In the genomic region with DNA sequence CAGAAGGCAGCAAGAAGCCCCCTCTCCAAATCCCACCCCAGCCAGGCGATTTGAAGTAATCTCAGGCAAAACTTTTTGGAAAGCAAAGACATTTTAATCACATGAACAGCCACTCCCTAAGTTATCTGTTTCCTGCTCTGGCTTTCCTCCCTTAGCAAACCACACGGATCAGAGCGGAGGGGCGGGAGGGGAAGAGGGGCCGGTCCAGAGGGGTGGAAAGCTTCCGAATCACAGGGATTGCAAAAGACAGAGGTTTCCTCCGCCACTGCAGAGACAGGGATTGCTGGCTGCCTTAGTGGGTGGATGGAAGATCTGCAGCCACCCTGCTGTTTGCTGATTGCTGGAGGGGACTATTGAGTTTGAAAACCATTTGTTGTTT, we compare ENCODE assay signal across 9 cellular contexts. TPM values are rescaled to one million over a fixed set of nuclear protein-coding genes. Genes with fewer than 3 reads are reported as not detected.
DNase-seq lines count a peak whose midpoint lies in the region; ATAC-seq and TF ChIP-seq lines count a peak whose summit lies in the region.
"Had no signal": no experiment of that assay in that cellular context is flagged by ENCODE, and none has a peak within 500 bp of the region (broad histone marks: within the 10 kb centered on the region; RNA-seq: fewer than 3 reads in every experiment).

No MANE protein-coding gene starts in this region.

- intact Hi-C loops in left ventricle myocardium superior (cut with micrococcal nuclease) = no loop called here
- intact Hi-C loops in sciatic nerve (cut with DNase I) = no loop called here

- no peaks in the 10 kb centered on the region for H3K9me2 ChIP-seq in GM23248 (ENCODE audit: insufficient read depth)

- H3K27ac ChIP-seq in GM23248 (peak overlapping the region; percentile 57), substantia nigra (ENCODE audit: low read depth, low read length, poor library complexity, severe bottlenecking) (no peak overlapping the region)

- H3K4me2 ChIP-seq in GM23248 (ENCODE audit: unreplicated experiment) = peak overlapping the region; percentile 62

- no peak overlapping the region for H2AFZ ChIP-seq in GM23248

- H3K4me1 ChIP-seq in GM23248 (ENCODE audit: insufficient read depth) = peaks cover 84% of the 10 kb centered on the region

- H3K36me3 ChIP-seq in GM23248 (ENCODE audit: low read depth) = 0 out of 2 replicates have a peak, but pooled peaks cover 3% of the 10 kb centered on the region

- ATAC-seq in left ventricle myocardium superior = peak; percentile 54
- ATAC-seq in sciatic nerve = peak; percentile 64

- peak; percentile 88 for DNase-seq in GM23248
- DNase-seq in amniotic epithelial cell (ENCODE audit: low read depth) = peak; percentile 95
- peak; percentile 75 for DNase-seq in left ventricle myocardium superior
- peak; percentile 83 for DNase-seq in sciatic nerve (ENCODE audit: low spot score)
- DNase-seq in DMS79 (lab: John Stamatoyannopoulos, UW) = no peak
- no peak for DNase-seq in GM10266 (ENCODE audit: extremely low spot score)
- no peak for DNase-seq in activated CD4-positive, alpha-beta T cell treated with anti-CD3 and anti-CD28 coated beads for 1 hour
- DNase-seq in substantia nigra (lab: John Stamatoyannopoulos, UW) = no peak

- no peak for TF ChIP-seq CTCF in GM10266 (IDR thresholded peaks at IDR 0.05; ENCODE audit: control insufficient read depth, insufficient read depth, low read depth, missing control alignments)

- in situ Hi-C loops in GM23248 (cut with MboI) = no loop called here

- H3K79me2 ChIP-seq in GM23248 (ENCODE audit: insufficient read depth) = peaks cover 56% of the 10 kb centered on the region

- peak overlapping the region; percentile 54 for H3K9ac ChIP-seq in GM23248

- no peaks in the 10 kb centered on the region for H4K20me1 ChIP-seq in GM23248 (ENCODE audit: insufficient read depth)

- 6 to 9% methylated on average over 7 of the region's 7 CpGs for WGBS in GM23248 (ENCODE audit: low coverage in 1 of 2, low lambda C conversion rate in 2 of 2, missing lambda C conversion rate in 2 of 2), 2 experiments

- no peaks in the 10 kb centered on the region for H3K9me3 ChIP-seq in GM23248 (ENCODE audit: low read depth)

- H3F3A ChIP-seq in GM23248 (ENCODE audit: insufficient read depth) = peaks cover 37% of the 10 kb centered on the region

- peak overlapping the region; percentile 23 for H3K4me3 ChIP-seq in GM23248

- no peaks in the 10 kb centered on the region for H3K27me3 ChIP-seq in GM23248 (replicated peaks; ENCODE audit: insufficient read depth)
- H3K27me3 ChIP-seq: dorsolateral prefrontal cortex had no signal

RNA-seq across cellular contexts. Expression of a gene that starts 41.2 kb away (rescaled TPM):
- 30.3 and 34.0 TPM in 2 replicates for total RNA-seq in GM23248 (2014; rRNA removed; shearing (Covaris generic))
- polyA plus RNA-seq in GM23248 (2016; fragmentation: Nextera tagmentation; extraction: Ambion mirVana) = 29.3 and 30.4 TPM in 2 replicates
- total RNA-seq in left ventricle myocardium superior (49.0 TPM), sciatic nerve (150 TPM)

RNA-seq across cellular contexts. Expression of a gene that starts 57.0 kb away (rescaled TPM):
- total RNA-seq in GM23248 (2014; rRNA removed; shearing (Covaris generic)) = 18.7 and 24.6 TPM in 2 replicates
- 45.5 and 50.8 TPM in 2 replicates for polyA plus RNA-seq in GM23248 (2016; fragmentation: Nextera tagmentation; extraction: Ambion mirVana)
- total RNA-seq in left ventricle myocardium superior (139 TPM), sciatic nerve (18.8 TPM)

Comparison
In these comparisons a context has a peak if more than half of its experiments do, and no peak if none do; other contexts are left out.
1. DNase-seq: peak in GM23248 (single experiment), amniotic epithelial cell (single experiment), left ventricle myocardium superior (single experiment) and sciatic nerve (single experiment); none in DMS79 (single experiment), GM10266 (single experiment), activated CD4-positive, alpha-beta T cell treated with anti-CD3 and anti-CD28 coated beads for 1 hour (single experiment) and substantia nigra (0 of 49).